Comparison of ENCODE assay signal across 6 cellular contexts in genomic region chr2:27381577-27382181, GRCh38. TPM values are rescaled to one million over a fixed set of nuclear protein-coding genes. Genes with fewer than 3 reads are reported as not detected.
DNase-seq lines count a peak whose midpoint lies in the region; ATAC-seq and TF ChIP-seq lines count a peak whose summit lies in the region.

No MANE protein-coding gene starts in this region.

- peak overlapping the region; percentile 95 for H3K4me3 Mint-ChIP-seq in activated CD4-positive, alpha-beta T cell treated with anti-CD3 and anti-CD28 coated beads, Interleukin-2, amount 10 ng/mL, durations not matched to agents 24 days and 14 days
- peak overlapping the region; percentile 92 for H3K4me3 Mint-ChIP-seq in endodermal cell

- peaks cover 78% of the 10 kb centered on the region for H3K36me3 ChIP-seq in endodermal cell (ENCODE audit: control insufficient read depth, insufficient read depth, low read length)

- H3K9me3 ChIP-seq in endodermal cell (ENCODE audit: control insufficient read depth, low read length): no peaks in the 10 kb centered on the region

- H3K27me3 ChIP-seq in endodermal cell (ENCODE audit: control insufficient read depth, insufficient read depth, low read length, poor library complexity, severe bottlenecking): no peaks in the 10 kb centered on the region

- ATAC-seq in HG03280 (IDR thresholded peaks at IDR 0.05; ENCODE audit: unreplicated experiment) (no peak), GM18858 (IDR thresholded peaks at IDR 0.05; ENCODE audit: unreplicated experiment) (no peak)

- intact Hi-C loops in activated CD4-positive, alpha-beta T cell treated with anti-CD3 and anti-CD28 coated beads, Interleukin-2, amount 10 ng/mL, durations not matched to agents 24 days and 14 days (cut with micrococcal nuclease): loop anchor here (2.0 to 5.0 kb wide), 3 partner anchors 27 to 301 kb away; partner anchors contain the start of genes NRBP1 and PPM1G

- H3K27ac Mint-ChIP-seq in activated CD4-positive, alpha-beta T cell treated with anti-CD3 and anti-CD28 coated beads, Interleukin-2, amount 10 ng/mL, durations not matched to agents 24 days and 14 days: peak overlapping the region; percentile 97
- peak overlapping the region; percentile 97 for H3K27ac Mint-ChIP-seq in endodermal cell

- no peaks in the 10 kb centered on the region for H3K9me3 Mint-ChIP-seq in activated CD4-positive, alpha-beta T cell treated with anti-CD3 and anti-CD28 coated beads, Interleukin-2, amount 10 ng/mL, durations not matched to agents 24 days and 14 days
- no peaks in the 10 kb centered on the region for H3K9me3 Mint-ChIP-seq in endodermal cell

- H3K9ac ChIP-seq in endodermal cell (ENCODE audit: extremely low read depth, low read length, poor library complexity, severe bottlenecking): no peak overlapping the region

- peaks cover 30% of the 10 kb centered on the region for H3K4me1 Mint-ChIP-seq in activated CD4-positive, alpha-beta T cell treated with anti-CD3 and anti-CD28 coated beads, Interleukin-2, amount 10 ng/mL, durations not matched to agents 24 days and 14 days
- H3K4me1 Mint-ChIP-seq in endodermal cell: peaks cover 19% of the 10 kb centered on the region

- no peak for TF ChIP-seq CTCF in endodermal cell (conservative IDR thresholded peaks at IDR 0.05)

- H3K4me1 ChIP-seq in endodermal cell (ENCODE audit: control insufficient read depth, insufficient read depth, low read length): peaks cover 4% of the 10 kb centered on the region

- no peak for DNase-seq in activated CD4-positive, alpha-beta T cell treated with anti-CD3 and anti-CD28 coated beads, Interleukin-2, amount 10 ng/mL, durations not matched to agents 24 days and 14 days
- no peak for DNase-seq in activated CD4-positive, alpha-beta T cell treated with anti-CD3 and anti-CD28 coated beads, Interleukin-2, amount 50 U/mL, for 48 hours
- peak; percentile 52 for DNase-seq in endodermal cell
- peak in 1 of 49 donors; percentile 8 for DNase-seq in substantia nigra (lab: John Stamatoyannopoulos, UW)

- H3K27me3 Mint-ChIP-seq in activated CD4-positive, alpha-beta T cell treated with anti-CD3 and anti-CD28 coated beads, Interleukin-2, amount 10 ng/mL, durations not matched to agents 24 days and 14 days: no peaks in the 10 kb centered on the region
- H3K27me3 Mint-ChIP-seq in endodermal cell (ENCODE audit: insufficient read depth): no peaks in the 10 kb centered on the region

- 94 to 97% methylated on average over 10 of the region's 10 CpGs for WGBS in endodermal cell (ENCODE audit: insufficient coverage in 1 of 2, insufficient read length in 1 of 2), 2 experiments

- no peak overlapping the region for H3K4me3 ChIP-seq in endodermal cell (ENCODE audit: low read length)

- H3K27ac ChIP-seq in endodermal cell (ENCODE audit: low read depth, low read length) (peak overlapping the region; percentile 96), substantia nigra (ENCODE audit: low read depth, low read length, poor library complexity, severe bottlenecking) (peak overlapping the region; percentile 91)

- peaks cover 68% of the 10 kb centered on the region for H3K36me3 Mint-ChIP-seq in activated CD4-positive, alpha-beta T cell treated with anti-CD3 and anti-CD28 coated beads, Interleukin-2, amount 10 ng/mL, durations not matched to agents 24 days and 14 days (ENCODE audit: low read depth)
- H3K36me3 Mint-ChIP-seq in endodermal cell (ENCODE audit: low read depth): peaks cover 57% of the 10 kb centered on the region

RNA-seq across cellular contexts. Expression of gene ZNF513, which starts 1.1 kb away (rescaled TPM):
- total RNA-seq in activated CD4-positive, alpha-beta T cell treated with anti-CD3 and anti-CD28 coated beads, Interleukin-2, amount 10 ng/mL, durations not matched to agents 24 days and 14 days: 11.1 and 13.5 TPM in 2 replicates
- 10 to 100 TPM; 30.7 to 32.5 TPM for total RNA-seq in endodermal cell
- polyA plus RNA-seq in endodermal cell (2013, experiment 1 of 2): 21.3 TPM
- polyA plus RNA-seq in endodermal cell (2013, experiment 2 of 2): 20.5 TPM

RNA-seq across cellular contexts. Expression of gene SNX17, which starts 11.3 kb away (rescaled TPM):
- total RNA-seq in activated CD4-positive, alpha-beta T cell treated with anti-CD3 and anti-CD28 coated beads, Interleukin-2, amount 10 ng/mL, durations not matched to agents 24 days and 14 days: 120 and 128 TPM in 2 replicates
- 10 to 100 TPM; 81.2 to 92.6 TPM for total RNA-seq in endodermal cell
- polyA plus RNA-seq in endodermal cell (2013, experiment 1 of 2): 70.9 TPM
- 68.6 TPM for polyA plus RNA-seq in endodermal cell (2013, experiment 2 of 2)

RNA-seq across cellular contexts. Expression of gene EIF2B4, which starts 11.5 kb away (rescaled TPM):
- 51.2 and 52.0 TPM in 2 replicates for total RNA-seq in activated CD4-positive, alpha-beta T cell treated with anti-CD3 and anti-CD28 coated beads, Interleukin-2, amount 10 ng/mL, durations not matched to agents 24 days and 14 days
- total RNA-seq in endodermal cell: 10 to 100 TPM; 56.7 to 58.6 TPM
- polyA plus RNA-seq in endodermal cell (2013, experiment 1 of 2): 51.3 TPM
- polyA plus RNA-seq in endodermal cell (2013, experiment 2 of 2): 45.8 TPM

RNA-seq across cellular contexts. Expression of gene GTF3C2, which starts 25.1 kb away (rescaled TPM):
- total RNA-seq in activated CD4-positive, alpha-beta T cell treated with anti-CD3 and anti-CD28 coated beads, Interleukin-2, amount 10 ng/mL, durations not matched to agents 24 days and 14 days: 80.1 and 83.8 TPM in 2 replicates
- total RNA-seq in endodermal cell: 100 to 1,000 TPM; 105 to 120 TPM
- 95.0 TPM for polyA plus RNA-seq in endodermal cell (2013, experiment 1 of 2)
- 86.0 TPM for polyA plus RNA-seq in endodermal cell (2013, experiment 2 of 2)

RNA-seq across cellular contexts. Expression of gene PPM1G, which starts 27.7 kb away (rescaled TPM):
- total RNA-seq in activated CD4-positive, alpha-beta T cell treated with anti-CD3 and anti-CD28 coated beads, Interleukin-2, amount 10 ng/mL, durations not matched to agents 24 days and 14 days: 165 and 167 TPM in 2 replicates
- 100 to 1,000 TPM; 124 to 125 TPM for total RNA-seq in endodermal cell
- 107 TPM for polyA plus RNA-seq in endodermal cell (2013, experiment 1 of 2)
- 102 TPM for polyA plus RNA-seq in endodermal cell (2013, experiment 2 of 2)
